In genomic region chr4:165464813-165465381, GRCh38 we compare ENCODE assay signal across 10 cellular contexts.
DNase-seq lines count a peak whose midpoint lies in the region; ATAC-seq, FAIRE-seq and TF ChIP-seq lines count a peak whose summit lies in the region.
"Had no signal": no experiment of that assay in that cellular context is flagged by ENCODE, and none has a peak within 500 bp of the region (broad histone marks: within the 10 kb centered on the region; RNA-seq: fewer than 3 reads in every experiment).

No MANE protein-coding gene starts in this region.

- FAIRE-seq in kidney (lab: Jason Lieb, UNC), result peak; percentile 97

- H3K27me3 ChIP-seq in brain microvascular endothelial cell (replicated peaks), result no peaks in the 10 kb centered on the region
- H3K27me3 ChIP-seq in tibial nerve, result no peaks in the 10 kb centered on the region

- peak overlapping the region in 1 of 2 donors; percentile 12 for H3K9ac ChIP-seq in kidney (ENCODE audit: low read length in 2 of 2)

- H3K36me3 ChIP-seq in brain microvascular endothelial cell (replicated peaks), result no peaks in the 10 kb centered on the region
- H3K36me3 ChIP-seq in kidney (ENCODE audit: control insufficient read depth in 1 of 2, insufficient read depth in 2 of 2, low read length in 2 of 2), result no peaks in the 10 kb centered on the region
- H3K36me3 ChIP-seq in tibial nerve, result no peaks in the 10 kb centered on the region

- H3K4me1 Mint-ChIP-seq in activated T-helper 2 cell treated with anti-CD3 and anti-CD28 coated beads, Interferon-gamma antibody, Interleukin-2, Interleukin-4, amounts not matched to agents 10 μg/mL and 5 μg/mL and 100 μg/mL, durations not matched to agents 14 hours and 24 hours and 36 hours (ENCODE audit: low read depth), result no peaks in the 10 kb centered on the region

- H3K27ac ChIP-seq in brain microvascular endothelial cell (no peak overlapping the region), kidney (ENCODE audit: low read depth in 2 of 2, low read length in 2 of 2) (no peak overlapping the region), tibial nerve (no peak overlapping the region)
- H3K27ac ChIP-seq: skin epidermis had no signal

- no peak for TF ChIP-seq POLR2A in tibial nerve (IDR thresholded peaks at IDR 0.05)

- ATAC-seq in GM18861 (IDR thresholded peaks at IDR 0.05; ENCODE audit: unreplicated experiment) (peak; percentile 63), HG03103 (IDR thresholded peaks at IDR 0.05; ENCODE audit: low read depth, unreplicated experiment) (peak; percentile 83)

- H3K4me3 ChIP-seq in brain microvascular endothelial cell (ENCODE audit: low read depth, low read length), result no peak overlapping the region
- no peak overlapping the region for H3K4me3 ChIP-seq in kidney (ENCODE audit: low read length in 2 of 2)
- H3K4me3 ChIP-seq in tibial nerve, result no peak overlapping the region
- H3K4me3 ChIP-seq: skin epidermis had no signal

- H3K27ac Mint-ChIP-seq in activated T-helper 2 cell treated with anti-CD3 and anti-CD28 coated beads, Interferon-gamma antibody, Interleukin-2, Interleukin-4, amounts not matched to agents 10 μg/mL and 5 μg/mL and 100 μg/mL, durations not matched to agents 14 hours and 24 hours and 36 hours, result no peak overlapping the region
- H3K27ac Mint-ChIP-seq: T-helper 1 cell treated with Interleukin-12 subunit alpha and Interleukin-12 subunit beta and Interleukin-4 antibody, amounts not matched to agents 30 μg/mL and 1 μg/mL, for 36 hours had no signal

- DNase-seq in COLO829 (ENCODE audit: low spot score) (peak; percentile 77), NCI-H748 (lab: John Stamatoyannopoulos, UW; ENCODE audit: unreplicated experiment) (peak; percentile 32), brain microvascular endothelial cell (peak; percentile 25), kidney (no peak), tibial nerve (ENCODE audit: low spot score in 2 of 2) (no peak)
- DNase-seq in activated T-helper 2 cell treated with anti-CD3 and anti-CD28 coated beads, Interferon-gamma antibody, Interleukin-2, Interleukin-4, amounts not matched to agents 10 μg/mL and 5 μg/mL and 100 μg/mL, durations not matched to agents 14 hours and 24 hours and 36 hours (ENCODE audit: low spot score), result no peak

- no peaks in the 10 kb centered on the region for H3K4me1 ChIP-seq in kidney (ENCODE audit: control insufficient read depth in 1 of 2, insufficient read depth in 1 of 2, low read depth in 1 of 2, low read length in 2 of 2)
- H3K4me1 ChIP-seq in tibial nerve, result peaks cover 0 to 8% (median 2%) of the 10 kb centered on the region in 4 donors

- 22 to 25% methylated on average over 9 of the region's 9 CpGs for WGBS in tibial nerve, 2 donors

- TF ChIP-seq EP300 in tibial nerve (IDR thresholded peaks at IDR 0.05), result no peak

- TF ChIP-seq CTCF in brain microvascular endothelial cell (IDR thresholded peaks at IDR 0.05; ENCODE audit: low read depth, low read length, missing control alignments) (peak; percentile 74), kidney (IDR thresholded peaks at IDR 0.05; ENCODE audit: borderline replicate concordance, extremely low read depth, insufficient read depth) (peak; percentile 71), tibial nerve (IDR thresholded peaks at IDR 0.05) (peak; percentile 59 to 76 (median 76))

- in situ Hi-C loops in brain microvascular endothelial cell (cut with HindIII; ENCODE audit: low pct_ligation_motif_present, low sequenced_read_pairs), result loop anchor here (25.0 kb wide), 1 partner anchor 328 kb away; no protein-coding TSS in a partner anchor

- no peak overlapping the region for H3K4me3 Mint-ChIP-seq in activated T-helper 2 cell treated with anti-CD3 and anti-CD28 coated beads, Interferon-gamma antibody, Interleukin-2, Interleukin-4, amounts not matched to agents 10 μg/mL and 5 μg/mL and 100 μg/mL, durations not matched to agents 14 hours and 24 hours and 36 hours (ENCODE audit: low read depth)
- H3K4me3 Mint-ChIP-seq: T-helper 1 cell treated with Interleukin-12 subunit alpha and Interleukin-12 subunit beta and Interleukin-4 antibody, amounts not matched to agents 30 μg/mL and 1 μg/mL, for 36 hours had no signal

- intact Hi-C loops in kidney (cut with DNase I), result no loop called here
- intact Hi-C loops in activated T-helper 2 cell treated with anti-CD3 and anti-CD28 coated beads, Interferon-gamma antibody, Interleukin-2, Interleukin-4, amounts not matched to agents 10 μg/mL and 5 μg/mL and 100 μg/mL, durations not matched to agents 14 hours and 24 hours and 36 hours (cut with micrococcal nuclease), result loop anchor here (1.0 to 10.0 kb wide), 4 partner anchors 108 to 680 kb away; partner anchors contain the start of gene TMEM192

- H3K27me3 Mint-ChIP-seq in activated T-helper 2 cell treated with anti-CD3 and anti-CD28 coated beads, Interferon-gamma antibody, Interleukin-2, Interleukin-4, amounts not matched to agents 10 μg/mL and 5 μg/mL and 100 μg/mL, durations not matched to agents 14 hours and 24 hours and 36 hours (ENCODE audit: low read depth), result peaks cover 6% of the 10 kb centered on the region

- H3K9me3 Mint-ChIP-seq in activated T-helper 2 cell treated with anti-CD3 and anti-CD28 coated beads, Interferon-gamma antibody, Interleukin-2, Interleukin-4, amounts not matched to agents 10 μg/mL and 5 μg/mL and 100 μg/mL, durations not matched to agents 14 hours and 24 hours and 36 hours, result no peaks in the 10 kb centered on the region
- H3K9me3 Mint-ChIP-seq: T-helper 1 cell treated with Interleukin-12 subunit alpha and Interleukin-12 subunit beta and Interleukin-4 antibody, amounts not matched to agents 30 μg/mL and 1 μg/mL, for 36 hours had no signal

- H3K36me3 Mint-ChIP-seq in activated T-helper 2 cell treated with anti-CD3 and anti-CD28 coated beads, Interferon-gamma antibody, Interleukin-2, Interleukin-4, amounts not matched to agents 10 μg/mL and 5 μg/mL and 100 μg/mL, durations not matched to agents 14 hours and 24 hours and 36 hours (ENCODE audit: low read depth), result no peaks in the 10 kb centered on the region

- H3K9me3 ChIP-seq in kidney (ENCODE audit: control insufficient read depth in 1 of 2, low read length in 2 of 2), result no peaks in the 10 kb centered on the region
- H3K9me3 ChIP-seq in tibial nerve, result no peaks in the 10 kb centered on the region

Comparison
In these comparisons a context has a peak if more than half of its experiments do, and no peak if none do; other contexts are left out.
1. DNase-seq: peak in COLO829 (single experiment), NCI-H748 (single experiment) and brain microvascular endothelial cell (single experiment); none in kidney (single experiment), tibial nerve (0 of 2) and activated T-helper 2 cell treated with anti-CD3 and anti-CD28 coated beads, Interferon-gamma antibody, Interleukin-2, Interleukin-4, amounts not matched to agents 10 μg/mL and 5 μg/mL and 100 μg/mL, durations not matched to agents 14 hours and 24 hours and 36 hours (single experiment).
2. Peak in every context shown above with its lines, with median percentiles within 50 percentile points of each other: CTCF ChIP-seq.